ENCODE assay signal across 21 cellular contexts in the genomic region with DNA sequence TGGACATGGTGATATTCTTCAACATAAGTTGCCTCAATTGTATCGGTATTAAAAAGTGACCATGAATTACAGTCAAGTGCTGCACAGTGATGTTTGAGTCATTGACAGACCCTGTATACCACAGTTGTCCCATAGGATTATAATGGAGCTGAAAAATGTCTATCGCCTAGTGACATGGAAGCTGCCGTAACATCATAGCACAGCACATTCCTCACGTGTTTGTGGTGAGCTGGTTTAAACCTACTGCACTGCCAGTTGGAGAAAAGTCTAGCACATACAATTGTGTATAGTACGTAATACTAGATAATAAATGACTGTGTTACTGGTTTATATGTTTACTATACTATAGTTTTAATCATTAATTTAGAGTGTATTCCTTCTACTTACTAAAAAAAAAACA.
DNase-seq lines count a peak whose midpoint lies in the region; ATAC-seq and TF ChIP-seq lines count a peak whose summit lies in the region.
"Had no signal": no experiment of that assay in that cellular context is flagged by ENCODE, and none has a peak within 500 bp of the region (broad histone marks: within the 10 kb centered on the region; RNA-seq: fewer than 3 reads in every experiment).

No MANE protein-coding gene starts in this region.

- no peak overlapping the region for H3K4me3 Mint-ChIP-seq in osteocyte (ENCODE audit: unreplicated experiment)
- H3K4me3 Mint-ChIP-seq: activated naive CD4-positive, alpha-beta T cell treated with anti-CD3 and anti-CD28 coated beads for 36 hours; B cell; CD8-positive, alpha-beta memory T cell; dendritic cell treated with granulocyte-macrophage colony-stimulating factor and Interleukin-4, amounts not matched to agents 40 ng/mL and 50 ng/mL, for 4 days; GM23338; stimulated activated effector memory CD8-positive, alpha-beta T cell treated with anti-CD3 and anti-CD28 coated beads, Interleukin-12 subunit alpha, Interleukin-12 subunit beta, amount 100 ng/mL, for 72 hours had no signal

- TF ChIP-seq CTCF in osteocyte (IDR thresholded peaks at IDR 0.05): no peak

- CTCF ChIA-PET in HEK293T (lab: Yijun Ruan, JAX): no interaction called here

- POLR2A ChIA-PET in HEK293T (lab: Yijun Ruan, JAX): no interaction called here

- H3K27ac Mint-ChIP-seq in osteocyte (ENCODE audit: unreplicated experiment): no peak overlapping the region
- H3K27ac Mint-ChIP-seq: activated naive CD4-positive, alpha-beta T cell treated with anti-CD3 and anti-CD28 coated beads for 36 hours; B cell; dendritic cell treated with granulocyte-macrophage colony-stimulating factor and Interleukin-4, amounts not matched to agents 40 ng/mL and 50 ng/mL, for 4 days; GM23338; stimulated activated effector memory CD8-positive, alpha-beta T cell treated with anti-CD3 and anti-CD28 coated beads, Interleukin-12 subunit alpha, Interleukin-12 subunit beta, amount 100 ng/mL, for 72 hours had no signal

- no peaks in the 10 kb centered on the region for H3K9me3 Mint-ChIP-seq in osteocyte (ENCODE audit: unreplicated experiment)
- H3K9me3 Mint-ChIP-seq: activated naive CD4-positive, alpha-beta T cell treated with anti-CD3 and anti-CD28 coated beads for 36 hours; CD8-positive, alpha-beta memory T cell; dendritic cell treated with granulocyte-macrophage colony-stimulating factor and Interleukin-4, amounts not matched to agents 40 ng/mL and 50 ng/mL, for 4 days; stimulated activated effector memory CD8-positive, alpha-beta T cell treated with anti-CD3 and anti-CD28 coated beads, Interleukin-12 subunit alpha, Interleukin-12 subunit beta, amount 100 ng/mL, for 72 hours had no signal

- H3K36me3 Mint-ChIP-seq in osteocyte (ENCODE audit: unreplicated experiment): no peaks in the 10 kb centered on the region
- H3K36me3 Mint-ChIP-seq: CD8-positive, alpha-beta memory T cell; stimulated activated effector memory CD8-positive, alpha-beta T cell treated with anti-CD3 and anti-CD28 coated beads, Interleukin-12 subunit alpha, Interleukin-12 subunit beta, amount 100 ng/mL, for 72 hours had no signal

- DNase-seq in GM04504 (ENCODE audit: low read depth): peak; percentile 4
- DNase-seq in RPMI7951 (ENCODE audit: low read depth): peak; percentile 63
- DNase-seq in islet precursor cell: peak; percentile 49
- no peak for DNase-seq in osteocyte (ENCODE audit: extremely low spot score, unreplicated experiment)
- no peak for DNase-seq in AG20443 (ENCODE audit: low spot score)
- DNase-seq in HEK293T (ENCODE audit: extremely low spot score): no peak
- DNase-seq: activated CD4-positive, alpha-beta T cell treated with anti-CD3 and anti-CD28 coated beads for 48 hours; activated naive CD4-positive, alpha-beta T cell treated with anti-CD3 and anti-CD28 coated beads for 36 hours; activated T-cell treated with anti-CD3 and anti-CD28 coated beads, Interleukin-2, amount 50 U/mL, for 48 hours; CD8-positive, alpha-beta memory T cell; GDM1; glutamatergic neuron; NCI-H1105; NCI-H1930; NCI-H69 had no signal

- H3K27me3 Mint-ChIP-seq in osteocyte (ENCODE audit: unreplicated experiment): no peaks in the 10 kb centered on the region
- H3K27me3 Mint-ChIP-seq: B cell had no signal

- ATAC-seq in GM21528 (IDR thresholded peaks at IDR 0.05; ENCODE audit: low FRiP score, unreplicated experiment): no peak
- ATAC-seq: GM23338; SK-N-SH treated with all-trans-retinoic acid at 6 μM for 48 hours; stimulated activated effector memory CD8-positive, alpha-beta T cell treated with anti-CD3 and anti-CD28 coated beads, Interleukin-12 subunit alpha, Interleukin-12 subunit beta, amount 100 ng/mL, for 72 hours had no signal

- no peaks in the 10 kb centered on the region for H3K4me1 Mint-ChIP-seq in osteocyte (ENCODE audit: unreplicated experiment)
- H3K4me1 Mint-ChIP-seq: B cell; CD8-positive, alpha-beta memory T cell had no signal

TF ChIP-seq in HEK293T, 16 proteins besides CTCF, POLR2A, EP300 and RAD21:
- TF ChIP-seq FOXM1 (IDR thresholded peaks at IDR 0.05; ENCODE audit: borderline replicate concordance) (no peak), ZNF384 (IDR thresholded peaks at IDR 0.05) (no peak), TARDBP (IDR thresholded peaks at IDR 0.05) (no peak), L3MBTL2 (conservative IDR thresholded peaks at IDR 0.05) (no peak), HDGF (IDR thresholded peaks at IDR 0.05; ENCODE audit: borderline replicate concordance) (no peak), FOXK2 (IDR thresholded peaks at IDR 0.05) (no peak), ARNT (IDR thresholded peaks at IDR 0.05) (no peak), NFRKB (IDR thresholded peaks at IDR 0.05) (no peak), SP1 (IDR thresholded peaks at IDR 0.05) (no peak), LEF1 (IDR thresholded peaks at IDR 0.05; ENCODE audit: borderline replicate concordance) (no peak)

Comparison
In these comparisons a context has a peak if more than half of its experiments do, and no peak if none do; other contexts are left out.
1. DNase-seq: peak in GM04504 (single experiment), RPMI7951 (single experiment) and islet precursor cell (single experiment); none in osteocyte (single experiment), AG20443 (single experiment) and HEK293T (single experiment).